ENCODE assay signal across 17 cellular contexts in the genomic region with DNA sequence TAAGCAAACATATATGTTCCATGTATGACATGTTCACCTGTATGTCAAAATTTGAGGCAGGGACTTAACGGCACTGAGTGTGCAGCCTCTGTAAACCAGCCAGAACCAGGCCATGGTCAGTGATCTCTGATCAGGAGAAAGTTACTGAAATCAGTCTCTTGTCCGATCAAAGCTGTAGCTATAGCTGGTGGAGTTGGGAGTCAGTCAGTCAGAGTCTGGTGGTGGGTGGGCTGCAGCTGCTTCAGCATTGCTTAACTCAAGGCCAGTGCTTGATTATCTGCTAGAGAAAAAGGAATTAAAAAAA.
DNase-seq lines count a peak whose midpoint lies in the region; ATAC-seq and TF ChIP-seq lines count a peak whose summit lies in the region.
"Had no signal": no experiment of that assay in that cellular context is flagged by ENCODE, and none has a peak within 500 bp of the region (broad histone marks: within the 10 kb centered on the region; RNA-seq: fewer than 3 reads in every experiment).

No MANE protein-coding gene starts in this region.

- H3K9me3 ChIP-seq in endodermal cell (ENCODE audit: control insufficient read depth, low read length) (peaks cover 13% of the 10 kb centered on the region), prostate gland (no peaks in the 10 kb centered on the region)
- H3K9me3 ChIP-seq: A549 had no signal

- H3K79me2 ChIP-seq in GM23338 (replicated peaks; ENCODE audit: insufficient read depth), result no peaks in the 10 kb centered on the region

- H3K27me3 ChIP-seq in GM23338 (ENCODE audit: insufficient read depth), result no peaks in the 10 kb centered on the region
- H3K27me3 ChIP-seq in endodermal cell (ENCODE audit: control insufficient read depth, insufficient read depth, low read length, poor library complexity, severe bottlenecking), result no peaks in the 10 kb centered on the region
- no peaks in the 10 kb centered on the region for H3K27me3 ChIP-seq in prostate gland (replicated peaks; ENCODE audit: insufficient read depth)

- H3K4me1 Mint-ChIP-seq in GM23338, result peaks cover 16% of the 10 kb centered on the region; the same call in 1 of the 3 replicates
- peaks cover 19% of the 10 kb centered on the region for H3K4me1 Mint-ChIP-seq in endodermal cell
- H3K4me1 Mint-ChIP-seq: CD14-positive monocyte; CD4-positive, alpha-beta memory T cell had no signal

- no peaks in the 10 kb centered on the region; the same call in 1 of the 2 replicates for H3K9me2 ChIP-seq in GM23338 (ENCODE audit: insufficient read depth)

- 0 out of 2 replicates have a peak overlapping the region, but pooled peaks have one; percentile 19 for H2AFZ ChIP-seq in GM23338

- H3K36me3 ChIP-seq in GM23338 (ENCODE audit: insufficient read depth), result no peaks in the 10 kb centered on the region
- no peaks in the 10 kb centered on the region for H3K36me3 ChIP-seq in endodermal cell (ENCODE audit: control insufficient read depth, insufficient read depth, low read length)
- no peaks in the 10 kb centered on the region for H3K36me3 ChIP-seq in prostate gland
- H3K36me3 ChIP-seq: HAP-1 had no signal

- H3K4me1 ChIP-seq in GM23338 (ENCODE audit: insufficient read depth), result no peaks in the 10 kb centered on the region
- H3K4me1 ChIP-seq in endodermal cell (ENCODE audit: control insufficient read depth, insufficient read depth, low read length), result peaks cover 15% of the 10 kb centered on the region
- H3K4me1 ChIP-seq in prostate gland (replicated peaks), result peaks cover 9% of the 10 kb centered on the region
- H3K4me1 ChIP-seq: A549, HAP-1 had no signal

- ATAC-seq in GM23338, result no peak; the same call in 2 of the 3 replicates
- ATAC-seq: A549, GM12878 had no signal

- H3K27me3 Mint-ChIP-seq in GM23338 (ENCODE audit: insufficient read depth, low read depth, poor library complexity) (peaks cover 3% of the 10 kb centered on the region), endodermal cell (ENCODE audit: insufficient read depth) (peaks cover 5% of the 10 kb centered on the region)

- no peak overlapping the region for H3K9ac ChIP-seq in endodermal cell (ENCODE audit: extremely low read depth, low read length, poor library complexity, severe bottlenecking)

- 0 out of 3 replicates have a peak, but pooled peaks cover under 1% of the 10 kb centered on the region for H3K36me3 Mint-ChIP-seq in GM23338 (ENCODE audit: low read depth)
- H3K36me3 Mint-ChIP-seq in endodermal cell (ENCODE audit: low read depth), result no peaks in the 10 kb centered on the region
- H3K36me3 Mint-ChIP-seq: CD14-positive monocyte; CD4-positive, alpha-beta memory T cell had no signal

- no peak overlapping the region for H3K4me2 ChIP-seq in GM23338
- H3K4me2 ChIP-seq: A549 had no signal

- no peaks in the 10 kb centered on the region for H4K20me1 ChIP-seq in GM23338 (replicated peaks; ENCODE audit: insufficient read depth)

- H3K9me3 Mint-ChIP-seq in GM23338, result peaks cover under 1% of the 10 kb centered on the region; the same call in 2 of the 3 replicates
- peaks cover 3% of the 10 kb centered on the region for H3K9me3 Mint-ChIP-seq in endodermal cell

- H3K27ac ChIP-seq in GM23338 (ENCODE audit: low read depth) (no peak overlapping the region), endodermal cell (ENCODE audit: low read depth, low read length) (no peak overlapping the region), prostate gland (peak overlapping the region; percentile 24 to 65)
- H3K27ac ChIP-seq: A549, HL-60 had no signal

- no peak overlapping the region for H3K27ac Mint-ChIP-seq in GM23338
- H3K27ac Mint-ChIP-seq in endodermal cell, result no peak overlapping the region
- H3K27ac Mint-ChIP-seq: CD4-positive, alpha-beta memory T cell had no signal

- no peak overlapping the region for H3K4me3 Mint-ChIP-seq in GM23338
- no peak overlapping the region for H3K4me3 Mint-ChIP-seq in endodermal cell
- H3K4me3 Mint-ChIP-seq: CD14-positive monocyte; CD4-positive, alpha-beta memory T cell had no signal

- H3K4me3 ChIP-seq in GM23338, result no peak overlapping the region
- no peak overlapping the region for H3K4me3 ChIP-seq in endodermal cell (ENCODE audit: low read length)
- H3K4me3 ChIP-seq in prostate gland, result no peak overlapping the region
- H3K4me3 ChIP-seq: A549, GM12878, HAP-1 had no signal

- no peak for DNase-seq in GM23338 (ENCODE audit: low spot score)
- DNase-seq in endodermal cell, result peak; percentile 41
- DNase-seq in prostate gland (ENCODE audit: low spot score), result no peak
- DNase-seq in MV-4-11 (lab: John Stamatoyannopoulos, UW), result no peak
- DNase-seq in HT-29 (ENCODE audit: low spot score), result no peak
- no peak for DNase-seq in GF-D8 (lab: John Stamatoyannopoulos, UW)
- DNase-seq in hippocampal formation (lab: John Stamatoyannopoulos, UW), result no peak
- DNase-seq: AML-193; Calu3; CD4-positive, alpha-beta memory T cell; DMS79 treated with DMSO at 0.1 percent for 48 hours; KG1 had no signal

- WGBS in endodermal cell (ENCODE audit: insufficient coverage in 1 of 2, insufficient read length in 1 of 2), 2 experiments, result 89 to 100% methylated on average over 2 of the region's 2 CpGs
- WGBS in prostate gland, result 83% methylated on average over 2 of the region's 2 CpGs

- TF ChIP-seq CTCF in GM23338 (conservative IDR thresholded peaks at IDR 0.05; ENCODE audit: low read depth in 2 of 2) (no peak), endodermal cell (conservative IDR thresholded peaks at IDR 0.05) (no peak), prostate gland (IDR thresholded peaks at IDR 0.05) (no peak)

- H3F3A ChIP-seq in GM23338 (replicated peaks; ENCODE audit: low read depth), result no peaks in the 10 kb centered on the region

- no peak for TF ChIP-seq POLR2A in prostate gland (IDR thresholded peaks at IDR 0.05)

- intact Hi-C loops in prostate gland (cut with DNase I), result no loop called here

TF ChIP-seq in GM23338, 12 proteins besides CTCF, POLR2A, EP300 and RAD21 (continues in another document):
- TF ChIP-seq NANOG (IDR thresholded peaks at IDR 0.05; ENCODE audit: borderline replicate concordance), result no peak
- TF ChIP-seq CREB1 (CRISPR knock-in tag; IDR thresholded peaks at IDR 0.05; ENCODE audit: low read depth), result no peak
- TF ChIP-seq, protein P1, sequence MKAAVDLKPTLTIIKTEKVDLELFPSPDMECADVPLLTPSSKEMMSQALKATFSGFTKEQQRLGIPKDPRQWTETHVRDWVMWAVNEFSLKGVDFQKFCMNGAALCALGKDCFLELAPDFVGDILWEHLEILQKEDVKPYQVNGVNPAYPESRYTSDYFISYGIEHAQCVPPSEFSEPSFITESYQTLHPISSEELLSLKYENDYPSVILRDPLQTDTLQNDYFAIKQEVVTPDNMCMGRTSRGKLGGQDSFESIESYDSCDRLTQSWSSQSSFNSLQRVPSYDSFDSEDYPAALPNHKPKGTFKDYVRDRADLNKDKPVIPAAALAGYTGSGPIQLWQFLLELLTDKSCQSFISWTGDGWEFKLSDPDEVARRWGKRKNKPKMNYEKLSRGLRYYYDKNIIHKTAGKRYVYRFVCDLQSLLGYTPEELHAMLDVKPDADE (IDR thresholded peaks at IDR 0.05), result no peak

Comparison
In these comparisons a context has a peak if more than half of its experiments do, and no peak if none do; other contexts are left out.
1. H3K27ac ChIP-seq: peak in prostate gland (2 of 2); none in GM23338 (single experiment) and endodermal cell (single experiment).